Comparison of ENCODE assay signal across 1 cellular context in genomic region chr17:75548839-75549238, GRCh38.
TF ChIP-seq lines count a peak whose summit lies in the region.

No MANE protein-coding gene starts in this region.

TF ChIP-seq in A549, 52 proteins besides CTCF, POLR2A, EP300 and RAD21:
- TF ChIP-seq ZSCAN20 (CRISPR knock-in tag; IDR thresholded peaks at IDR 0.05) (no peak), CBX2 (IDR thresholded peaks at IDR 0.05; ENCODE audit: borderline replicate concordance, low read depth) (no peak), ZC3H11A (IDR thresholded peaks at IDR 0.05) (no peak), HMGXB4 (CRISPR knock-in tag; IDR thresholded peaks at IDR 0.05; ENCODE audit: borderline replicate concordance) (no peak), RNF2 (IDR thresholded peaks at IDR 0.05; ENCODE audit: borderline replicate concordance, low read depth) (no peak), HEYL (CRISPR knock-in tag; IDR thresholded peaks at IDR 0.05) (no peak), HES2 (IDR thresholded peaks at IDR 0.05) (no peak), KDM5A (IDR thresholded peaks at IDR 0.05) (no peak), REST (IDR thresholded peaks at IDR 0.05) (no peak), PHF8 (IDR thresholded peaks at IDR 0.05; ENCODE audit: borderline replicate concordance, low read depth) (no peak), ESRRA (IDR thresholded peaks at IDR 0.05; ENCODE audit: borderline replicate concordance, low read length) (no peak), CBX8 (IDR thresholded peaks at IDR 0.05) (no peak), TFCP2L1 (CRISPR knock-in tag; IDR thresholded peaks at IDR 0.05) (no peak), RCOR1 (IDR thresholded peaks at IDR 0.05; ENCODE audit: low read depth, low read length) (no peak), EHF (CRISPR knock-in tag; IDR thresholded peaks at IDR 0.05) (no peak)
- TF ChIP-seq, protein P1, sequence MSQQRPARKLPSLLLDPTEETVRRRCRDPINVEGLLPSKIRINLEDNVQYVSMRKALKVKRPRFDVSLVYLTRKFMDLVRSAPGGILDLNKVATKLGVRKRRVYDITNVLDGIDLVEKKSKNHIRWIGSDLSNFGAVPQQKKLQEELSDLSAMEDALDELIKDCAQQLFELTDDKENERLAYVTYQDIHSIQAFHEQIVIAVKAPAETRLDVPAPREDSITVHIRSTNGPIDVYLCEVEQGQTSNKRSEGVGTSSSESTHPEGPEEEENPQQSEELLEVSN (IDR thresholded peaks at IDR 0.05; ENCODE audit: borderline replicate concordance, low read depth) = no peak
- TF ChIP-seq, protein P2, sequence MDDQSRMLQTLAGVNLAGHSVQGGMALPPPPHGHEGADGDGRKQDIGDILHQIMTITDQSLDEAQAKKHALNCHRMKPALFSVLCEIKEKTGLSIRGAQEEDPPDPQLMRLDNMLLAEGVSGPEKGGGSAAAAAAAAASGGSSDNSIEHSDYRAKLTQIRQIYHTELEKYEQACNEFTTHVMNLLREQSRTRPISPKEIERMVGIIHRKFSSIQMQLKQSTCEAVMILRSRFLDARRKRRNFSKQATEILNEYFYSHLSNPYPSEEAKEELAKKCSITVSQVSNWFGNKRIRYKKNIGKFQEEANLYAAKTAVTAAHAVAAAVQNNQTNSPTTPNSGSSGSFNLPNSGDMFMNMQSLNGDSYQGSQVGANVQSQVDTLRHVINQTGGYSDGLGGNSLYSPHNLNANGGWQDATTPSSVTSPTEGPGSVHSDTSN (IDR thresholded peaks at IDR 0.05) = no peak
